Comparison of ENCODE assay signal across 20 cellular contexts in genomic region chr9:35108946-35109575, GRCh38. TPM values are rescaled to one million over a fixed set of nuclear protein-coding genes. Genes with fewer than 3 reads are reported as not detected.
A peak's percentile ranks its signal among the peaks of the same experiment; 100 is the strongest.
DNase-seq lines count a peak whose midpoint lies in the region; ATAC-seq and TF ChIP-seq lines count a peak whose summit lies in the region.
"Had no signal": no experiment of that assay in that cellular context is flagged by ENCODE, and none has a peak within 500 bp of the region (broad histone marks: within the 10 kb centered on the region; RNA-seq: fewer than 3 reads in every experiment).

No MANE protein-coding gene starts in this region.

- H2AFZ ChIP-seq in osteoblast (ENCODE audit: low read length) = no peak overlapping the region

- H3K9me3 Mint-ChIP-seq in endodermal cell = no peaks in the 10 kb centered on the region
- no peaks in the 10 kb centered on the region for H3K9me3 Mint-ChIP-seq in CD4-positive, alpha-beta memory T cell
- H3K9me3 Mint-ChIP-seq: H9 had no signal

- no peaks in the 10 kb centered on the region for H3K9me3 ChIP-seq in endodermal cell (ENCODE audit: control insufficient read depth, low read length)
- H3K9me3 ChIP-seq in osteoblast (ENCODE audit: low read depth, low read length) = no peaks in the 10 kb centered on the region
- no peaks in the 10 kb centered on the region for H3K9me3 ChIP-seq in CD4-positive, alpha-beta memory T cell (ENCODE audit: control insufficient read depth in 1 of 2, low read length in 2 of 2)
- H3K9me3 ChIP-seq: thyroid gland had no signal

- 79 to 90% methylated on average over 2 to 7 of the region's 8 CpGs for WGBS in endodermal cell (ENCODE audit: insufficient coverage in 1 of 2, insufficient read length in 1 of 2), 2 experiments

- H3K79me2 ChIP-seq in osteoblast (ENCODE audit: insufficient read depth, low read length) = peaks cover 62% of the 10 kb centered on the region

- CTCF ChIA-PET in CD4-positive, alpha-beta memory T cell (lab: Charles Lee; ENCODE audit: partially characterized antibody) = interaction anchor here (1.2 to 1.7 kb wide), 2 partner anchors 8 to 30 kb away, joined by 5 to 7 read pairs; partner anchors contain the start of gene FANCG

- peaks cover 31% of the 10 kb centered on the region for H3K4me1 Mint-ChIP-seq in endodermal cell
- peaks cover 28 to 40% (median 32%) of the 10 kb centered on the region in 4 donors for H3K4me1 Mint-ChIP-seq in CD4-positive, alpha-beta memory T cell

- H3K27me3 Mint-ChIP-seq in endodermal cell (ENCODE audit: insufficient read depth) = no peaks in the 10 kb centered on the region
- no peaks in the 10 kb centered on the region for H3K27me3 Mint-ChIP-seq in CD4-positive, alpha-beta memory T cell
- H3K27me3 Mint-ChIP-seq: activated naive CD8-positive, alpha-beta T cell treated with anti-CD3 and anti-CD28 coated beads for 36 hours had no signal

- H3K27me3 ChIP-seq in endodermal cell (ENCODE audit: control insufficient read depth, insufficient read depth, low read length, poor library complexity, severe bottlenecking) = no peaks in the 10 kb centered on the region
- no peaks in the 10 kb centered on the region for H3K27me3 ChIP-seq in osteoblast (ENCODE audit: insufficient read depth, low read length)
- H3K27me3 ChIP-seq in CD4-positive, alpha-beta memory T cell (ENCODE audit: insufficient read depth, low read length) = no peaks in the 10 kb centered on the region
- H3K27me3 ChIP-seq: foreskin keratinocyte, sigmoid colon, thyroid gland had no signal

- H3K4me3 ChIP-seq in endodermal cell (ENCODE audit: low read length) (no peak overlapping the region), osteoblast (ENCODE audit: insufficient read depth, low read length) (no peak overlapping the region)
- no peak overlapping the region for H3K4me3 ChIP-seq in CD4-positive, alpha-beta memory T cell (ENCODE audit: low read length in 2 of 2)
- H3K4me3 ChIP-seq: lung, sigmoid colon, thyroid gland had no signal

- no peak for ATAC-seq in GM21786 (IDR thresholded peaks at IDR 0.05; ENCODE audit: unreplicated experiment)
- ATAC-seq: foreskin keratinocyte had no signal

- peaks cover 27% of the 10 kb centered on the region for H4K20me1 ChIP-seq in osteoblast (ENCODE audit: insufficient read depth, low read length)

- no peak overlapping the region for H3K4me2 ChIP-seq in osteoblast (ENCODE audit: insufficient read depth, low read length)

- H3K4me1 ChIP-seq in endodermal cell (ENCODE audit: control insufficient read depth, insufficient read depth, low read length) (peaks cover 14% of the 10 kb centered on the region), osteoblast (ENCODE audit: insufficient read depth, low read length) (peaks cover 35% of the 10 kb centered on the region)
- peaks cover 37% of the 10 kb centered on the region for H3K4me1 ChIP-seq in CD4-positive, alpha-beta memory T cell (ENCODE audit: insufficient read depth, low read length)

- H3K27ac ChIP-seq in endodermal cell (ENCODE audit: low read depth, low read length) = no peak overlapping the region
- no peak overlapping the region for H3K27ac ChIP-seq in osteoblast (ENCODE audit: low read depth, low read length)
- no peak overlapping the region for H3K27ac ChIP-seq in CD4-positive, alpha-beta memory T cell (ENCODE audit: low read depth, low read length)
- H3K27ac ChIP-seq: C4-2B, foreskin keratinocyte, thyroid gland had no signal

- H3K9ac ChIP-seq in endodermal cell (ENCODE audit: extremely low read depth, low read length, poor library complexity, severe bottlenecking) = no peak overlapping the region

- intact Hi-C loops in CD4-positive, alpha-beta memory T cell (cut with micrococcal nuclease) = no loop called here

- peaks cover 31% of the 10 kb centered on the region for H3K36me3 Mint-ChIP-seq in endodermal cell (ENCODE audit: low read depth)
- H3K36me3 Mint-ChIP-seq in CD4-positive, alpha-beta memory T cell = peaks cover 8 to 13% of the 10 kb centered on the region in 2 donors
- H3K36me3 Mint-ChIP-seq: activated naive CD8-positive, alpha-beta T cell treated with anti-CD3 and anti-CD28 coated beads for 36 hours had no signal

- no peak overlapping the region for H3K4me3 Mint-ChIP-seq in endodermal cell
- peak overlapping the region in 1 of 8 donors; percentile 35 for H3K4me3 Mint-ChIP-seq in CD4-positive, alpha-beta memory T cell
- H3K4me3 Mint-ChIP-seq: activated naive CD8-positive, alpha-beta T cell treated with anti-CD3 and anti-CD28 coated beads for 36 hours; H9 had no signal

- TF ChIP-seq CTCF in endodermal cell (conservative IDR thresholded peaks at IDR 0.05) (no peak), osteoblast (IDR thresholded peaks at IDR 0.05; ENCODE audit: extremely low read depth, low read depth, low read length) (no peak)

- DNase-seq in GF-D8 (lab: John Stamatoyannopoulos, UW) = peak; percentile 78
- DNase-seq in OCI-M1 (lab: John Stamatoyannopoulos, UW) = peak; percentile 97
- peak; percentile 29 for DNase-seq in endodermal cell
- peak; percentile 47 for DNase-seq in osteoblast (ENCODE audit: insufficient read length, low spot score, missing footprints)
- no peak for DNase-seq in Kasumi-1 (lab: John Stamatoyannopoulos, UW)
- no peak for DNase-seq in CD4-positive, alpha-beta memory T cell
- no peak for DNase-seq in ecto neural progenitor cell (ENCODE audit: low spot score)
- DNase-seq: activated CD4-positive, alpha-beta T cell treated with anti-CD3 and anti-CD28 coated beads for 4 hours; activated naive CD8-positive, alpha-beta T cell treated with anti-CD3 and anti-CD28 coated beads for 36 hours; caudate nucleus; foreskin keratinocyte; H9; MV-4-11; NCI-H748 treated with DMSO at 0.1 percent for 48 hours; sigmoid colon; T-helper 1 cell; thyroid gland had no signal

- POLR2A ChIA-PET in CD4-positive, alpha-beta memory T cell (lab: Charles Lee; ENCODE audit: partially characterized antibody) = interaction anchor here (1.1 kb wide), 1 partner anchor 13 kb away, joined by 3 read pairs; the partner anchor contains the start of gene PIGO

- H3K36me3 ChIP-seq in endodermal cell (ENCODE audit: control insufficient read depth, insufficient read depth, low read length) (peaks cover 40% of the 10 kb centered on the region), osteoblast (ENCODE audit: insufficient read depth, low read length) (peaks cover 47% of the 10 kb centered on the region)
- H3K36me3 ChIP-seq in CD4-positive, alpha-beta memory T cell (ENCODE audit: insufficient read depth, low read length) = peaks cover 18% of the 10 kb centered on the region

- no peak overlapping the region for H3K27ac Mint-ChIP-seq in endodermal cell
- H3K27ac Mint-ChIP-seq in CD4-positive, alpha-beta memory T cell = peak overlapping the region in 2 of 7 donors; percentile 18 to 53
- H3K27ac Mint-ChIP-seq: activated naive CD8-positive, alpha-beta T cell treated with anti-CD3 and anti-CD28 coated beads for 36 hours; H9 had no signal

RNA-seq across cellular contexts. Expression of gene STOML2, which starts 6.1 kb away (rescaled TPM):
- total RNA-seq in endodermal cell (100 to 1,000 TPM; 158 to 201 TPM), osteoblast (130 and 140 TPM in 2 replicates)
- 126 TPM for polyA plus RNA-seq in endodermal cell (2013, experiment 1 of 2)
- 118 TPM for polyA plus RNA-seq in endodermal cell (2013, experiment 2 of 2)
- 10 to 100 TPM; 42.9 to 45.3 TPM for total RNA-seq in CD4-positive, alpha-beta memory T cell
- polyA plus RNA-seq in CD4-positive, alpha-beta memory T cell = 100 to 1,000 TPM in 1 of 2 donors, 10 to 100 TPM in 1; 92.4 to 140 TPM

RNA-seq across cellular contexts. Expression of gene ATOSB, which starts 6.6 kb away (rescaled TPM):
- total RNA-seq in endodermal cell (10 to 100 TPM; 21.1 to 22.7 TPM), osteoblast (31.1 and 32.1 TPM in 2 replicates)
- polyA plus RNA-seq in endodermal cell (2013, experiment 1 of 2) = 28.0 TPM
- polyA plus RNA-seq in endodermal cell (2013, experiment 2 of 2) = 30.0 TPM
- 1 to 10 TPM; 8.6 to 9.1 TPM for total RNA-seq in CD4-positive, alpha-beta memory T cell
- 10 to 100 TPM in 1 of 2 donors, 1 to 10 TPM in 1; 3.7 to 10.1 TPM for polyA plus RNA-seq in CD4-positive, alpha-beta memory T cell

RNA-seq across cellular contexts. Expression of gene PIGO, which starts 12.7 kb away (rescaled TPM):
- 10 to 100 TPM; 29.6 to 34.9 TPM for total RNA-seq in endodermal cell
- polyA plus RNA-seq in endodermal cell (2013, experiment 1 of 2) = 21.1 TPM
- polyA plus RNA-seq in endodermal cell (2013, experiment 2 of 2) = 21.6 TPM
- 15.0 and 15.9 TPM in 2 replicates for total RNA-seq in osteoblast
- total RNA-seq in CD4-positive, alpha-beta memory T cell = 10 to 100 TPM; 23.4 to 29.7 TPM
- 10 to 100 TPM; 17.9 to 25.2 TPM for polyA plus RNA-seq in CD4-positive, alpha-beta memory T cell

RNA-seq across cellular contexts. Expression of gene FANCG, which starts 29.3 kb away (rescaled TPM):
- total RNA-seq in endodermal cell (100 to 1,000 TPM in 1 of 2 donors, 10 to 100 TPM in 1; 94.7 to 112 TPM), osteoblast (10.9 and 11.5 TPM in 2 replicates)
- polyA plus RNA-seq in endodermal cell (2013, experiment 1 of 2) = 63.6 TPM
- 51.9 TPM for polyA plus RNA-seq in endodermal cell (2013, experiment 2 of 2)
- 10 to 100 TPM; 24.0 to 27.9 TPM for total RNA-seq in CD4-positive, alpha-beta memory T cell
- polyA plus RNA-seq in CD4-positive, alpha-beta memory T cell = 10 to 100 TPM in 1 of 2 donors, 1 to 10 TPM in 1; 2.9 to 12.5 TPM

RNA-seq across cellular contexts. Expression of gene VCP, which starts 36.6 kb away (rescaled TPM):
- total RNA-seq in endodermal cell (100 to 1,000 TPM; 497 to 510 TPM), osteoblast (241 and 267 TPM in 2 replicates)
- 225 TPM for polyA plus RNA-seq in endodermal cell (2013, experiment 1 of 2)
- 232 TPM for polyA plus RNA-seq in endodermal cell (2013, experiment 2 of 2)
- total RNA-seq in CD4-positive, alpha-beta memory T cell = 100 to 1,000 TPM; 156 to 157 TPM
- 100 to 1,000 TPM; 195 to 206 TPM for polyA plus RNA-seq in CD4-positive, alpha-beta memory T cell

Comparison
In these comparisons a context has a peak if more than half of its experiments do, and no peak if none do; other contexts are left out.
1. DNase-seq: peak in GF-D8 (single experiment), OCI-M1 (single experiment), endodermal cell (single experiment) and osteoblast (single experiment); none in Kasumi-1 (0 of 2), CD4-positive, alpha-beta memory T cell (0 of 5) and ecto neural progenitor cell (single experiment).